10 cellular contexts compared by ENCODE assay signal in the genomic region with DNA sequence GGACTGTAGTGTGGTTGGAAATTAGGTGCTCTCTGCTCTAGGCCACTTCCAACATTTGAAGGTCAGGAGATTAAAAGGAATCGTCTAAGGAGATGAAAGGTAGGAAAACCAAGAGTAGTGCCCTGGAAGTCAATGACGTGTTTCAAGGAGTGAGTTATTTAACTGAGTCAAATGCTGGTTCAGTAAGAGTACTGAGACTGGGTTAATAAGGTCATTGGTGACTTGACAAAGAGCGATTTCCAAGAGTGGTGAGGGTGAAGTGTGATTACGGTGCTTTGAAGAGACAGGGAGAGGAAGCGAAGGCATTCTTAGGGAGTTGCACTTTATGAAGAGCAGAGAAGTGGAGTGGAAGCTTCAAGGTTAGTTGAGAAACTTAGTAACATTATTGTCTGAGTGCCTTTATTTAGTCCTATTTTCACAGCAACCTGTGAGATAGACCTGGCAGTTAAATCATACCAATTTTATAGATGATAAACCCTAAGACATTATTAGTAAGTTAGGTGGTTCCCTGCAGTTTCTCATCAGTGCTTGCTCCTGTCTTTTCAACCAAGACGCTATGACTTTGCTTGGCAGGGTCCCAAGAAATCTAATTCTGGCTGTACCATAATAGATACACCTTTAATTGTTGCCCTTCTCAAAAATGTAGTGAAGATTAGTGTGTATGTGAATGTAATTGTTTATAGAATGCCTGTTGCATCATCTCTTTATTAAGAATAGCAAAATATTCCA. TPM values are rescaled to one million over a fixed set of nuclear protein-coding genes. Genes with fewer than 3 reads are reported as not detected.
DNase-seq lines count a peak whose midpoint lies in the region; ATAC-seq and TF ChIP-seq lines count a peak whose summit lies in the region.
"Had no signal": no experiment of that assay in that cellular context is flagged by ENCODE, and none has a peak within 500 bp of the region (broad histone marks: within the 10 kb centered on the region; RNA-seq: fewer than 3 reads in every experiment).

No MANE protein-coding gene starts in this region.

- H3K36me3 ChIP-seq in Loucy (ENCODE audit: insufficient read depth, low read length) = peaks cover 64% of the 10 kb centered on the region
- H3K36me3 ChIP-seq in PC-3 (ENCODE audit: low read depth, low read length) = peaks cover 64% of the 10 kb centered on the region

- H3K4me2 ChIP-seq in Loucy (ENCODE audit: low read depth, low read length, poor library complexity, severe bottlenecking) (peak overlapping the region; percentile 75), PC-3 (ENCODE audit: low read length) (no peak overlapping the region)

- no peaks in the 10 kb centered on the region for H3F3A ChIP-seq in Loucy (ENCODE audit: low read depth)
- H3F3A ChIP-seq in PC-3 (ENCODE audit: low read length, unreplicated experiment) = no peaks in the 10 kb centered on the region

- ATAC-seq in natural killer cell = no peak
- no peak for ATAC-seq in PC-3

- peak overlapping the region; percentile 10 for H3K4me3 Mint-ChIP-seq in chondrocyte (ENCODE audit: unreplicated experiment)
- H3K4me3 Mint-ChIP-seq in natural killer cell = peak overlapping the region; percentile 64

- peak overlapping the region; percentile 62 for H3K27ac Mint-ChIP-seq in chondrocyte (ENCODE audit: unreplicated experiment)
- H3K27ac Mint-ChIP-seq in natural killer cell = peak overlapping the region; percentile 8 to 81

- H3K9me2 ChIP-seq in Loucy (replicated peaks; ENCODE audit: low read depth, low read length) (no peaks in the 10 kb centered on the region), PC-3 (replicated peaks; ENCODE audit: low read length) (no peaks in the 10 kb centered on the region)

- peaks cover 99% of the 10 kb centered on the region for H3K79me2 ChIP-seq in Loucy (ENCODE audit: insufficient read depth, low read length)
- peaks cover 91% of the 10 kb centered on the region for H3K79me2 ChIP-seq in PC-3 (ENCODE audit: low read length)

- intact Hi-C loops in natural killer cell (cut with micrococcal nuclease) (no loop called here), PC-3 (cut with micrococcal nuclease) (no loop called here)

- DNase-seq in DMS 273 (lab: John Stamatoyannopoulos, UW; ENCODE audit: unreplicated experiment) (peak; percentile 34), DMS 273 treated with DMSO at 0.1 percent for 48 hours (lab: John Stamatoyannopoulos, UW) (no peak), chondrocyte (ENCODE audit: low spot score) (no peak), natural killer cell (no peak), PC-3 (no peak), NCI-H2107 (lab: John Stamatoyannopoulos, UW) (no peak), EL (no peak)
- DNase-seq: 8988T, Peyer's patch had no signal

- CTCF ChIA-PET in PC-3 (lab: Charles Lee) = no interaction called here

- H3K36me3 Mint-ChIP-seq in chondrocyte (ENCODE audit: low read depth) (peaks cover 14% of the 10 kb centered on the region), natural killer cell (peaks cover 5% of the 10 kb centered on the region)

- peaks cover 58% of the 10 kb centered on the region for H3K4me1 Mint-ChIP-seq in chondrocyte (ENCODE audit: low read depth)
- H3K4me1 Mint-ChIP-seq in natural killer cell = peaks cover 47 to 56% of the 10 kb centered on the region in 2 donors

- no peak for TF ChIP-seq CTCF in Loucy (conservative IDR thresholded peaks at IDR 0.05; ENCODE audit: low read length)
- no peak for TF ChIP-seq CTCF in chondrocyte (IDR thresholded peaks at IDR 0.05)
- TF ChIP-seq CTCF in natural killer cell (IDR thresholded peaks at IDR 0.05) = no peak
- TF ChIP-seq CTCF in PC-3 (conservative IDR thresholded peaks at IDR 0.05; ENCODE audit: low read depth, low read length) = no peak

- BruUV-seq in PC-3 (replicated peaks; lab: Mats Ljungman, UMichigan) = no TSS peak

- H4K20me1 ChIP-seq in Loucy (ENCODE audit: insufficient read depth, low read length, poor library complexity, severe bottlenecking) (peaks cover 97% of the 10 kb centered on the region), PC-3 (ENCODE audit: low read length) (peaks cover 63% of the 10 kb centered on the region)

- H3K9me3 Mint-ChIP-seq in chondrocyte (ENCODE audit: low read depth) (no peaks in the 10 kb centered on the region), natural killer cell (no peaks in the 10 kb centered on the region)

- H3K9me3 ChIP-seq in Loucy (ENCODE audit: insufficient read depth, low read depth, low read length) (no peaks in the 10 kb centered on the region), PC-3 (ENCODE audit: low read length) (no peaks in the 10 kb centered on the region)
- H3K9me3 ChIP-seq: Peyer's patch had no signal

- H3K27me3 Mint-ChIP-seq in chondrocyte (ENCODE audit: low read depth) (no peaks in the 10 kb centered on the region), natural killer cell (ENCODE audit: low read depth in 2 of 2) (no peaks in the 10 kb centered on the region)

- POLR2A ChIA-PET in PC-3 (lab: Charles Lee; ENCODE audit: unreplicated experiment) = no interaction called here

- H3K9ac ChIP-seq in Loucy (ENCODE audit: low read depth, low read length, poor library complexity, severe bottlenecking) (peak overlapping the region; percentile 43), PC-3 (ENCODE audit: low read length) (no peak overlapping the region)

- no peak overlapping the region for H3K27ac ChIP-seq in PC-3 (ENCODE audit: low read length)
- H3K27ac ChIP-seq: Peyer's patch had no signal

- H2AFZ ChIP-seq in Loucy (ENCODE audit: low read length) (no peak overlapping the region), PC-3 (ENCODE audit: low read length) (no peak overlapping the region)

- H3K4me1 ChIP-seq in Loucy (ENCODE audit: insufficient read depth, low read length, poor library complexity, severe bottlenecking) (peaks cover 57% of the 10 kb centered on the region), PC-3 (ENCODE audit: insufficient read depth, low read length) (peaks cover 12% of the 10 kb centered on the region; the same call in 1 of the 2 replicates)

- H3K4me3 ChIP-seq in Loucy (ENCODE audit: low read length, poor library complexity, severe bottlenecking) (peak overlapping the region; percentile 93), PC-3 (ENCODE audit: low read length) (no peak overlapping the region)
- H3K4me3 ChIP-seq: Peyer's patch had no signal

- H3K27me3 ChIP-seq in Loucy (ENCODE audit: insufficient read depth, low read length, poor library complexity, severe bottlenecking) = no peaks in the 10 kb centered on the region
- no peaks in the 10 kb centered on the region for H3K27me3 ChIP-seq in PC-3 (ENCODE audit: low read length)
- H3K27me3 ChIP-seq: Peyer's patch had no signal

RNA-seq across cellular contexts. Expression of a gene that starts 5.9 kb away (rescaled TPM):
- total RNA-seq in chondrocyte (96.8 to 138 TPM (median 107 TPM) in 3 replicates), natural killer cell (100 to 1,000 TPM; 378 to 444 (median 428) TPM), PC-3 (2014; rRNA removed) (76.5 and 84.6 TPM in 2 replicates)

RNA-seq across cellular contexts. Expression of a gene that starts 13.8 kb away (rescaled TPM):
- 19.3 to 23.7 TPM (median 21.9 TPM) in 3 replicates for total RNA-seq in chondrocyte
- total RNA-seq in natural killer cell = 10 to 100 TPM; 12.7 to 18.8 (median 13.3) TPM
- 17.5 and 27.0 TPM in 2 replicates for total RNA-seq in PC-3 (2014; rRNA removed)
